8 cellular contexts compared by ENCODE assay signal in genomic region chr6:130697661-130698535, GRCh38.
DNase-seq lines count a peak whose midpoint lies in the region; ATAC-seq lines count a peak whose summit lies in the region.

No MANE protein-coding gene starts in this region.

- DNase-seq in CMK (ENCODE audit: low read depth) (peak; percentile 32), GM19240 (ENCODE audit: insufficient read length, low spot score) (peak; percentile 43), SHP77 treated with DMSO at 0.1 percent for 48 hours (lab: John Stamatoyannopoulos, UW) (peak; percentile 48), hepatic stellate cell (ENCODE audit: low spot score) (peak; percentile 52)
- peak in 1 of 2 donors; percentile 60 for DNase-seq in activated naive CD4-positive, alpha-beta T cell treated with anti-CD3 and anti-CD28 coated beads, Interleukin-2, amount 50 U/mL, for 72 hours (ENCODE audit: low spot score in 2 of 2)
- DNase-seq in stimulated activated CD4-positive, alpha-beta T cell treated with anti-CD3 and anti-CD28 coated beads, Interleukin-15, amount 100 ng/mL, for 48 hours (ENCODE audit: low read depth in 2 of 2): peak; percentile 31 to 52

- ATAC-seq in HG03354 (IDR thresholded peaks at IDR 0.05; ENCODE audit: poor library complexity, severe bottlenecking, unreplicated experiment) (peak; percentile 99), GM21737 (IDR thresholded peaks at IDR 0.05; ENCODE audit: unreplicated experiment) (no peak)
- peak; percentile 94 to 95 for ATAC-seq in activated naive CD4-positive, alpha-beta T cell treated with anti-CD3 and anti-CD28 coated beads, Interleukin-2, amount 50 U/mL, for 72 hours

- peaks cover 3 to 13% of the 10 kb centered on the region in 2 donors for H3K9me3 Mint-ChIP-seq in activated naive CD4-positive, alpha-beta T cell treated with anti-CD3 and anti-CD28 coated beads, Interleukin-2, amount 50 U/mL, for 72 hours

- no peak overlapping the region for H3K27ac Mint-ChIP-seq in activated naive CD4-positive, alpha-beta T cell treated with anti-CD3 and anti-CD28 coated beads, Interleukin-2, amount 50 U/mL, for 72 hours

- peaks cover 0 to 4% of the 10 kb centered on the region in 2 donors for H3K36me3 Mint-ChIP-seq in activated naive CD4-positive, alpha-beta T cell treated with anti-CD3 and anti-CD28 coated beads, Interleukin-2, amount 50 U/mL, for 72 hours
